15 cellular contexts compared by ENCODE assay signal in the genomic region with DNA sequence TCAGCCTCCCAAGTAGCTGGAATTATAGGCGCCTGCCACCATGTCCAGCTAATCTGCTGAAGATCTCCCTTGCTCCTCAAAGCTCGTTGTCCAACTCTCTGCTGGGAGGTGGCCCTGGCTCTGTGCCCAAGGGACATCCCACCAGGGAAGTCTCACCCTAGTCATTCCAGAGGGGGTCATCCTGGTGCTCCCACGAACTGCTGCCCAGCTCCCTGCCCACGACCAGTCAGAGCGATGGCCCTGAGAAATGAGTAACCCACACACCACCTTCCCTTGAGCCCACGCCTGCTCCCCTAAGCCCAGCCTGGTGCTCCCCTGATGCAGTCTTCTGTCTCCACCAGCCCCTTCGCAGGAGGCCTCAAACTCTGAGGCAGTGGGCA. TPM values are rescaled to one million over a fixed set of nuclear protein-coding genes. Genes with fewer than 3 reads are reported as not detected.
DNase-seq lines count a peak whose midpoint lies in the region; ATAC-seq and TF ChIP-seq lines count a peak whose summit lies in the region.
"Had no signal": no experiment of that assay in that cellular context is flagged by ENCODE, and none has a peak within 500 bp of the region (broad histone marks: within the 10 kb centered on the region; RNA-seq: fewer than 3 reads in every experiment).

No MANE protein-coding gene starts in this region.

- CTCF ChIA-PET in Calu3 (lab: Charles Lee): interaction anchor here (0.7 to 1.6 kb wide), 2 partner anchors 11 to 26 kb away, joined by 3 to 5 read pairs; no protein-coding TSS in a partner anchor

- H3K9me3 ChIP-seq in T-helper 17 cell (ENCODE audit: control insufficient read depth, low read length, poor library complexity, severe bottlenecking): no peaks in the 10 kb centered on the region
- no peaks in the 10 kb centered on the region for H3K9me3 ChIP-seq in iPS-18a (ENCODE audit: control insufficient read depth, low read depth, low read length)
- H3K9me3 ChIP-seq in prostate gland: no peaks in the 10 kb centered on the region
- no peaks in the 10 kb centered on the region for H3K9me3 ChIP-seq in heart left ventricle
- H3K9me3 ChIP-seq: Caco-2, SJSA1 had no signal

- WGBS in prostate gland: 66% methylated on average over 7 of the region's 7 CpGs
- 81 to 93% (median 89%) methylated on average over 3 to 7 of the region's 7 CpGs for WGBS in heart left ventricle, 4 donors

- H3K9me3 Mint-ChIP-seq in Calu3 (ENCODE audit: low read depth, unreplicated experiment): no peaks in the 10 kb centered on the region

- no peak for ATAC-seq in T-helper 17 cell
- ATAC-seq in heart left ventricle: no peak
- ATAC-seq: PC-3 had no signal

- peak overlapping the region; percentile 11 for H3K27ac ChIP-seq in iPS-18a (ENCODE audit: low read length)
- no peak overlapping the region for H3K27ac ChIP-seq in prostate gland
- no peak overlapping the region for H3K27ac ChIP-seq in heart left ventricle
- H3K27ac ChIP-seq: SJSA1 had no signal

- BruUV-seq in Calu3 (replicated peaks; lab: Mats Ljungman, UMichigan): no TSS peak

- no peak for TF ChIP-seq POLR2A in prostate gland (IDR thresholded peaks at IDR 0.05)
- no peak for TF ChIP-seq POLR2A in heart left ventricle (IDR thresholded peaks at IDR 0.05)

- no peak overlapping the region for H3K9ac ChIP-seq in iPS-18a (ENCODE audit: low read length)

- TF ChIP-seq CTCF in Calu3 (IDR thresholded peaks at IDR 0.05; ENCODE audit: unreplicated experiment) (no peak), prostate gland (IDR thresholded peaks at IDR 0.05) (no peak), heart left ventricle (IDR thresholded peaks at IDR 0.05) (no peak)

- DNase-seq in Calu3 (no peak), T-helper 17 cell (no peak), posterior vena cava (ENCODE audit: low spot score) (peak; percentile 35), prostate gland (ENCODE audit: low spot score) (no peak), heart left ventricle (no peak), middle frontal gyrus (ENCODE audit: extremely low spot score, low spot score) (no peak)
- DNase-seq: KBM-7, NCI-H1436 treated with DMSO at 0.1 percent for 48 hours, NCI-H2029 treated with DMSO at 0.1 percent for 48 hours, NCI-H446 treated with DMSO at 0.1 percent for 48 hours, NCI-H748 treated with DMSO at 0.1 percent for 48 hours had no signal

- H3K4me3 ChIP-seq in iPS-18a (ENCODE audit: low read length): no peak overlapping the region
- H3K4me3 ChIP-seq in prostate gland: no peak overlapping the region
- H3K4me3 ChIP-seq in heart left ventricle: no peak overlapping the region
- H3K4me3 ChIP-seq: SJSA1 had no signal

- H3K4me3 Mint-ChIP-seq in Calu3 (ENCODE audit: low read depth, unreplicated experiment) (no peak overlapping the region), T-helper 17 cell (no peak overlapping the region)

- H3K27me3 ChIP-seq in iPS-18a (ENCODE audit: control insufficient read depth, insufficient read depth, low read length) (no peaks in the 10 kb centered on the region), prostate gland (replicated peaks; ENCODE audit: insufficient read depth) (no peaks in the 10 kb centered on the region), heart left ventricle (no peaks in the 10 kb centered on the region)
- H3K27me3 ChIP-seq: SJSA1 had no signal

- peaks cover 34% of the 10 kb centered on the region for H3K4me1 ChIP-seq in iPS-18a (ENCODE audit: control insufficient read depth, low read depth, low read length)
- H3K4me1 ChIP-seq in prostate gland (replicated peaks): no peaks in the 10 kb centered on the region
- H3K4me1 ChIP-seq in heart left ventricle: peaks cover 9 to 44% (median 31%) of the 10 kb centered on the region in 12 donors

- peak overlapping the region; percentile 16 for H3K27ac Mint-ChIP-seq in Calu3 (ENCODE audit: unreplicated experiment)
- H3K27ac Mint-ChIP-seq in T-helper 17 cell: peak overlapping the region; percentile 21

- H3K36me3 Mint-ChIP-seq in Calu3 (ENCODE audit: insufficient read depth, unreplicated experiment): peaks cover 16% of the 10 kb centered on the region
- H3K36me3 Mint-ChIP-seq in T-helper 17 cell (ENCODE audit: low read depth): no peaks in the 10 kb centered on the region

- H3K27me3 Mint-ChIP-seq in Calu3 (ENCODE audit: unreplicated experiment) (no peaks in the 10 kb centered on the region), T-helper 17 cell (no peaks in the 10 kb centered on the region)

- H3K4me1 Mint-ChIP-seq in Calu3 (ENCODE audit: low read depth, unreplicated experiment): peaks cover 48% of the 10 kb centered on the region
- H3K4me1 Mint-ChIP-seq in T-helper 17 cell: peaks cover 40% of the 10 kb centered on the region

- H3K36me3 ChIP-seq in iPS-18a (ENCODE audit: control insufficient read depth, low read depth, low read length) (no peaks in the 10 kb centered on the region), prostate gland (no peaks in the 10 kb centered on the region), heart left ventricle (no peaks in the 10 kb centered on the region)

- intact Hi-C loops in Calu3 (cut with micrococcal nuclease; ENCODE audit: unreplicated experiment) (no loop called here), posterior vena cava (cut with DNase I) (no loop called here), prostate gland (cut with DNase I) (no loop called here), heart left ventricle (cut with DNase I) (no loop called here)

RNA-seq across cellular contexts. Expression of gene KLHL25, which starts 5.2 kb away (rescaled TPM):
- total RNA-seq in Calu3 (2022) (14.1 and 16.0 TPM in 2 replicates), T-helper 17 cell (10 to 100 TPM in 1 of 2 donors, 1 to 10 TPM in 1; 9.8 to 12.3 TPM), posterior vena cava (10 to 100 TPM; 10.0 to 10.3 TPM), prostate gland (10 to 100 TPM in 1 of 2 donors, 1 to 10 TPM in 1; 5.1 to 30.8 TPM), heart left ventricle (1 to 10 TPM; 2.2 to 8.8 (median 4.3) TPM)
- polyA plus RNA-seq in heart left ventricle: 10 to 100 TPM in 1 of 2 donors, 1 to 10 TPM in 1; 3.3 to 12.9 TPM
